1 cellular context compared by ENCODE assay signal in genomic region chr4:137129471-137130244, GRCh38.
TF ChIP-seq lines count a peak whose summit lies in the region.

No MANE protein-coding gene starts in this region.

TF ChIP-seq in IMR-90, 13 proteins besides CTCF, POLR2A, EP300 and RAD21 (continued from another document):
- TF ChIP-seq SMC3 (IDR thresholded peaks at IDR 0.05; ENCODE audit: low read depth, low read length): no peak
